16 cellular contexts compared by ENCODE assay signal in the genomic region with DNA sequence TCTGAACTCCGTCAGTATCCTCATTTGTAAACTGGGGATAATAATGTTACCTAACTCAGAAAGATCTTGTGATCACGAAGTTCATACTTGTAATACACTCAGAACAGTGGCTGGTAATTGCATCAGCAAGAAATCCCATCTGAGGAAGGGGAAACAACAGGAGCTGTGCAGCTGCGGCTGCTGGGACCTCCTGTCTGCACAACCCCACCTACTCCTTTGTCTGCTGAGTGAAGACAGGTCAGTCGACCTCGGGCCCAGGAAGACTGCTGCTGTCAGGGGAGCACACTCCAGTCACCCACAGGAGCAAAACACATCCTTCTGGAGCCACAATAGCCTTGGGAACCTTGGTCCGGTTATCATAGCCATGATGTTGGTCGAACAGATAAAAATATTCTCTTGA.
"Had no signal": no experiment of that assay in that cellular context is flagged by ENCODE, and none has a peak within 500 bp of the region (broad histone marks: within the 10 kb centered on the region; RNA-seq: fewer than 3 reads in every experiment).

No MANE protein-coding gene starts in this region.

- DNase-seq: activated CD4-positive, alpha-beta T cell treated with anti-CD3 and anti-CD28 coated beads, Interleukin-2, amount 50 U/mL, for 1 hour; activated effector memory CD4-positive, alpha-beta T cell treated with anti-CD3 and anti-CD28 coated beads, Interleukin-2, amount 50 U/mL, for 16 hours; activated T-cell treated with anti-CD3 and anti-CD28 coated beads, Interleukin-2, amount 50 U/mL, for 4 hours; amniotic stem cell; body of pancreas; central memory CD4-positive, alpha-beta T cell; cortex of kidney; kidney; midbrain; naive thymus-derived CD4-positive, alpha-beta T cell; stimulated activated CD4-positive, alpha-beta T cell treated with anti-CD3 and anti-CD28 coated beads, Interleukin-2, amount 100 ng/mL, for 48 hours; stimulated activated CD8-positive, alpha-beta memory T cell treated with anti-CD3 and anti-CD28 coated beads, Interleukin-4, amount 100 ng/mL, for 48 hours; stimulated activated naive CD8-positive, alpha-beta T cell treated with anti-CD3 and anti-CD28 coated beads, Interleukin-15, Interleukin-2, amounts not matched to agents 100 U/mL and 50 U/mL, for 24 hours; T-helper 17 cell had no signal

- H3K36me3 Mint-ChIP-seq: activated naive CD4-positive, alpha-beta T cell treated with anti-CD3 and anti-CD28 coated beads, Interleukin-2, amount 50 U/mL, for 72 hours; naive thymus-derived CD4-positive, alpha-beta T cell had no signal

- H3K4me3 Mint-ChIP-seq: activated T-cell treated with anti-CD3 and anti-CD28 coated beads, Interleukin-2, amount 50 U/mL, for 4 hours; naive thymus-derived CD4-positive, alpha-beta T cell; T-helper 17 cell had no signal

- H3K4me1 ChIP-seq: body of pancreas had no signal

- H3K9me3 ChIP-seq: body of pancreas had no signal

- H3K27ac ChIP-seq: body of pancreas had no signal

- H3K27me3 ChIP-seq: body of pancreas had no signal

- H3K9me3 Mint-ChIP-seq: activated naive CD4-positive, alpha-beta T cell treated with anti-CD3 and anti-CD28 coated beads, Interleukin-2, amount 50 U/mL, for 72 hours; activated T-cell treated with anti-CD3 and anti-CD28 coated beads, Interleukin-2, amount 50 U/mL, for 4 hours had no signal

- H3K27ac Mint-ChIP-seq: activated naive CD4-positive, alpha-beta T cell treated with anti-CD3 and anti-CD28 coated beads, Interleukin-2, amount 50 U/mL, for 72 hours; naive thymus-derived CD4-positive, alpha-beta T cell; T-helper 17 cell had no signal

- H3K4me3 ChIP-seq: body of pancreas had no signal

- ATAC-seq: activated naive CD4-positive, alpha-beta T cell treated with anti-CD3 and anti-CD28 coated beads, Interleukin-2, amount 50 U/mL, for 72 hours; activated T-cell treated with anti-CD3 and anti-CD28 coated beads, Interleukin-2, amount 50 U/mL, for 4 hours; body of pancreas; esophagus mucosa; naive thymus-derived CD4-positive, alpha-beta T cell; stimulated activated naive CD8-positive, alpha-beta T cell treated with anti-CD3 and anti-CD28 coated beads, Interleukin-15, Interleukin-2, amounts not matched to agents 100 U/mL and 50 U/mL, for 24 hours; T-helper 17 cell had no signal
